In the genomic region with DNA sequence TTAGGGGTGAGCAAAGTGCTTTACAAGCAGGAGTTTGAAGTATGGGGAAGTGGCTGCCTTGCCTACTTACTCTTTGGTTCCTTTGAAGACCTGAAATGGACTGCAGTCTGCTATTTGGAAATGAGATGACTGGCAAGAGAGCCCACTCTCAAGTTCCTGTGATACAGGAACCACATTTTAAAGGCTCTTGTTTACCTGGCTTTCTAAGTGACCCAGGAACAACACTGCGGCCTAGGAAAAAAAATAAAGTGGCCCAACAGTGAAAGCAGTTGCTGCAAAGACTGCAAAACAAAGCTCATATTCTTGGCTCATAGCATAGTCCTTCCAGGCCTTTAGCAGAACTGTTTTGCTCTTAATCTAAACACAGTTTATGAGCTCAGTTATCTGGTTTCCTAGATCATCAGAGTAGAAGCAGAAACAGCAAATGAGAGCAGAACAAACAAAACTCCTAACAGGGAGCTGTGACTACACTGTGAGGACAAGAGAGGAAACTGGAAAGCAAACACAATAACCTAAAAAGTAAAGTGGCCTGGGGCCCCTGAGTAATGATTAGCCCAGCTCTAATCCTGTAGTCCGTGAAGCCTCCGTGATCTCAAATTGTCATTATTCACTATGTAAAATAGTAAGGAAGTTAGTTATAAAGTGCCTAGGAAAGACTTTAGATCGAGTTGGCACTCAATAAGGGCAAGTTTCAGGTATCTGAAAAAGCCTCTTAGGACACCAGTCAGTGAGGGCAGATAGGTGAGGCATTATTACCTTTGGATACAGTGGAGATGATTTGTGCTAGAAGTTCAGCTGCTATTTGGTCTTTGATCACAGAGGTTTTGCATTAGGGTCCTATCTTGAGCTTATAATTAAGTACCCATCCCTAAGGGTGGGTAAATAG, we compare ENCODE assay signal across 17 cellular contexts. TPM values are rescaled to one million over a fixed set of nuclear protein-coding genes. Genes with fewer than 3 reads are reported as not detected.
A peak's percentile ranks its signal among the peaks of the same experiment; 100 is the strongest.
DNase-seq lines count a peak whose midpoint lies in the region; FAIRE-seq and TF ChIP-seq lines count a peak whose summit lies in the region.
"Had no signal": no experiment of that assay in that cellular context is flagged by ENCODE, and none has a peak within 500 bp of the region (broad histone marks: within the 10 kb centered on the region; RNA-seq: fewer than 3 reads in every experiment).

No MANE protein-coding gene starts in this region.

- H2BK12ac ChIP-seq in trophoblast cell (ENCODE audit: low read length), result no peak overlapping the region

- H3K4me3 ChIP-seq in Loucy (ENCODE audit: low read length, poor library complexity, severe bottlenecking) (no peak overlapping the region), trophoblast cell (ENCODE audit: low read depth, low read length) (no peak overlapping the region), tibial artery (no peak overlapping the region)

- no peak overlapping the region for H4K8ac ChIP-seq in trophoblast cell (ENCODE audit: low read depth, low read length)

- peak overlapping the region in 2 of 7 donors; percentile 43 to 67 for H3K27ac Mint-ChIP-seq in CD14-positive monocyte
- H3K27ac Mint-ChIP-seq: dendritic cell treated with granulocyte-macrophage colony-stimulating factor and Interleukin-4, amounts not matched to agents 40 ng/mL and 50 ng/mL, for 4 days had no signal

- no peaks in the 10 kb centered on the region for H3K9me2 ChIP-seq in Loucy (replicated peaks; ENCODE audit: low read depth, low read length)

- H3K4ac ChIP-seq in trophoblast cell (ENCODE audit: low read depth, low read length), result no peak overlapping the region

- no peaks in the 10 kb centered on the region for H3F3A ChIP-seq in Loucy (ENCODE audit: low read depth)

- H2AFZ ChIP-seq in Loucy (ENCODE audit: low read length), result no peak overlapping the region
- no peak overlapping the region for H2AFZ ChIP-seq in trophoblast cell (ENCODE audit: insufficient read depth, low read length, poor library complexity)

- no peaks in the 10 kb centered on the region for H3K9me3 Mint-ChIP-seq in CD14-positive monocyte
- H3K9me3 Mint-ChIP-seq: CD4-positive, alpha-beta memory T cell; dendritic cell treated with granulocyte-macrophage colony-stimulating factor and Interleukin-4, amounts not matched to agents 40 ng/mL and 50 ng/mL, for 4 days had no signal

- no peak overlapping the region for H2BK5ac ChIP-seq in trophoblast cell (ENCODE audit: low read depth, low read length, poor library complexity)

- WGBS in trophoblast cell (ENCODE audit: extremely low coverage, insufficient coverage, insufficient read length), result no CpG with 5 or more reads among the region's 4 CpGs

- intact Hi-C loops in CD14-positive monocyte (cut with micrococcal nuclease), result no loop called here
- intact Hi-C loops in tibial artery (cut with DNase I; ENCODE audit: low total_unique reads), result no loop called here

- H4K91ac ChIP-seq in trophoblast cell (ENCODE audit: low read depth, low read length), result no peak overlapping the region

- H3K9me3 ChIP-seq in Loucy (ENCODE audit: insufficient read depth, low read depth, low read length) (no peaks in the 10 kb centered on the region), trophoblast cell (ENCODE audit: insufficient read depth, low read depth, low read length) (no peaks in the 10 kb centered on the region), tibial artery (no peaks in the 10 kb centered on the region)

- H3K9ac ChIP-seq in Loucy (ENCODE audit: low read depth, low read length, poor library complexity, severe bottlenecking) (peak overlapping the region; percentile 3), trophoblast cell (ENCODE audit: low read length) (peak overlapping the region; percentile 25)

- peak; percentile 97 for FAIRE-seq in islet of Langerhans (lab: Jason Lieb, UNC)

- peaks cover 0 to 2% (median 0%) of the 10 kb centered on the region in 3 donors for H3K27me3 Mint-ChIP-seq in CD14-positive monocyte (ENCODE audit: low read depth in 3 of 3)
- H3K27me3 Mint-ChIP-seq: CD4-positive, alpha-beta memory T cell; dendritic cell treated with granulocyte-macrophage colony-stimulating factor and Interleukin-4, amounts not matched to agents 40 ng/mL and 50 ng/mL, for 4 days had no signal

- DNase-seq in DMS153 treated with DMSO at 0.1 percent for 48 hours (lab: John Stamatoyannopoulos, UW; ENCODE audit: unreplicated experiment) (peak; percentile 92), trophoblast cell (no peak), CD14-positive monocyte (ENCODE audit: low spot score) (no peak), tibial artery (no peak)
- no peak for DNase-seq in effector CD8-positive, alpha-beta T cell (lab: John Stamatoyannopoulos, UW)
- no peak for DNase-seq in activated CD4-positive, alpha-beta T cell treated with anti-CD3 and anti-CD28 coated beads for 48 hours
- DNase-seq: amygdala; CD4-positive, alpha-beta memory T cell; left ventricle myocardium superior; NCI-H526 treated with DMSO at 0.1 percent for 48 hours; SHP77; stimulated activated CD4-positive, alpha-beta T cell treated with anti-CD3 and anti-CD28 coated beads, Interleukin-4, amount 100 ng/mL, for 4 hours; stimulated activated naive CD8-positive, alpha-beta T cell treated with anti-CD3 and anti-CD28 coated beads, Interleukin-15, Interleukin-2, amounts not matched to agents 100 U/mL and 50 U/mL, for 24 hours; WERI-Rb-1 had no signal

- H3K79me2 ChIP-seq in Loucy (ENCODE audit: insufficient read depth, low read length) (peaks cover 65% of the 10 kb centered on the region), trophoblast cell (ENCODE audit: control insufficient read depth, insufficient read depth, low read length, poor library complexity) (no peaks in the 10 kb centered on the region)

- no peak overlapping the region for H3K18ac ChIP-seq in trophoblast cell (ENCODE audit: low read length)

- no peak overlapping the region for H2BK120ac ChIP-seq in trophoblast cell (ENCODE audit: insufficient read depth, low read length, poor library complexity)

- H3K4me2 ChIP-seq in Loucy (ENCODE audit: low read depth, low read length, poor library complexity, severe bottlenecking) (peak overlapping the region; percentile 8), trophoblast cell (ENCODE audit: low read length) (no peak overlapping the region)

- no peak overlapping the region for H3K27ac ChIP-seq in trophoblast cell (ENCODE audit: low read depth, low read length)
- H3K27ac ChIP-seq in tibial artery, result no peak overlapping the region
- H3K27ac ChIP-seq: WERI-Rb-1 had no signal

- no peaks in the 10 kb centered on the region for H3K27me3 ChIP-seq in Loucy (ENCODE audit: insufficient read depth, low read length, poor library complexity, severe bottlenecking)
- no peaks in the 10 kb centered on the region for H3K27me3 ChIP-seq in trophoblast cell (ENCODE audit: insufficient read depth, low read length)
- no peaks in the 10 kb centered on the region for H3K27me3 ChIP-seq in tibial artery

- H3K4me1 ChIP-seq in Loucy (ENCODE audit: insufficient read depth, low read length, poor library complexity, severe bottlenecking) (peaks cover 27% of the 10 kb centered on the region), trophoblast cell (ENCODE audit: control insufficient read depth in 1 of 2, insufficient read depth in 2 of 2, low read length in 2 of 2) (no peaks in the 10 kb centered on the region), tibial artery (peaks cover 0 to 15% (median under 1%) of the 10 kb centered on the region in 4 donors)

- H3K36me3 Mint-ChIP-seq in CD14-positive monocyte, result peaks cover 69 to 77% of the 10 kb centered on the region in 2 donors

- TF ChIP-seq CTCF in Loucy (conservative IDR thresholded peaks at IDR 0.05; ENCODE audit: low read length) (no peak), CD14-positive monocyte (IDR thresholded peaks at IDR 0.05) (no peak), tibial artery (IDR thresholded peaks at IDR 0.05) (no peak)

- H3K4me3 Mint-ChIP-seq in CD14-positive monocyte, result no peak overlapping the region
- H3K4me3 Mint-ChIP-seq: CD4-positive, alpha-beta memory T cell; dendritic cell treated with granulocyte-macrophage colony-stimulating factor and Interleukin-4, amounts not matched to agents 40 ng/mL and 50 ng/mL, for 4 days had no signal

- H3K4me1 Mint-ChIP-seq in CD14-positive monocyte, result no peaks in the 10 kb centered on the region

- peaks cover 13% of the 10 kb centered on the region for H4K20me1 ChIP-seq in Loucy (ENCODE audit: insufficient read depth, low read length, poor library complexity, severe bottlenecking)

- H3K14ac ChIP-seq in trophoblast cell (ENCODE audit: low read length), result no peak overlapping the region

- H3K23ac ChIP-seq in trophoblast cell (ENCODE audit: low read length), result no peak overlapping the region

- H3K36me3 ChIP-seq in Loucy (ENCODE audit: insufficient read depth, low read length), result peaks cover 72% of the 10 kb centered on the region
- peaks cover 24 to 37% of the 10 kb centered on the region in 2 experiments for H3K36me3 ChIP-seq in trophoblast cell (ENCODE audit: control insufficient read depth in 1 of 2, insufficient read depth in 2 of 2, low read length in 2 of 2)
- peaks cover 49 to 78% (median 63%) of the 10 kb centered on the region in 3 donors for H3K36me3 ChIP-seq in tibial artery

- no peaks in the 10 kb centered on the region for H3K79me1 ChIP-seq in trophoblast cell (ENCODE audit: low read length)

- H2AK5ac ChIP-seq in trophoblast cell (ENCODE audit: low read length), result no peak overlapping the region

- H4K12ac ChIP-seq in trophoblast cell (ENCODE audit: low read depth, low read length), result no peak overlapping the region

RNA-seq across cellular contexts. Expression of gene CCDC117, which starts 11.5 kb away (rescaled TPM):
- polyA plus RNA-seq in trophoblast cell (2013), result 23.3 and 24.3 TPM in 2 replicates
- 10 to 100 TPM; 10.3 to 12.6 TPM for polyA plus RNA-seq in CD14-positive monocyte

RNA-seq across cellular contexts. Expression of gene XBP1, which starts 16.3 kb away (rescaled TPM):
- polyA plus RNA-seq in trophoblast cell (2013), result 333 and 362 TPM in 2 replicates
- 100 to 1,000 TPM; 201 to 215 TPM for polyA plus RNA-seq in CD14-positive monocyte

RNA-seq across cellular contexts. Expression of gene HSCB, which starts 42.2 kb away (rescaled TPM):
- polyA plus RNA-seq in trophoblast cell (2013), result 10.5 and 11.7 TPM in 2 replicates
- polyA plus RNA-seq in CD14-positive monocyte, result 10 to 100 TPM; 10.3 to 13.2 TPM

RNA-seq across cellular contexts. Expression of gene CHEK2, which starts 42.4 kb away (rescaled TPM):
- polyA plus RNA-seq in trophoblast cell (2013), result 15.9 and 16.0 TPM in 2 replicates
- 1 to 10 TPM; 6.6 to 7.8 TPM for polyA plus RNA-seq in CD14-positive monocyte
